Comparison of ENCODE assay signal across 20 cellular contexts in genomic region chr17:38710603-38710962, GRCh38. TPM values are rescaled to one million over a fixed set of nuclear protein-coding genes. Genes with fewer than 3 reads are reported as not detected.
A peak's percentile ranks its signal among the peaks of the same experiment; 100 is the strongest.
DNase-seq lines count a peak whose midpoint lies in the region; ATAC-seq and TF ChIP-seq lines count a peak whose summit lies in the region.
"Had no signal": no experiment of that assay in that cellular context is flagged by ENCODE, and none has a peak within 500 bp of the region (broad histone marks: within the 10 kb centered on the region; RNA-seq: fewer than 3 reads in every experiment).

No MANE protein-coding gene starts in this region.

- no peaks in the 10 kb centered on the region for H3K36me3 ChIP-seq in mucosa of descending colon (ENCODE audit: low read depth)

- POLR2A ChIA-PET in T-cell (lab: Charles Lee): no interaction called here

- DNase-seq in activated naive CD4-positive, alpha-beta T cell treated with anti-CD3 and anti-CD28 coated beads, Interleukin-2, amount 10 ng/mL, durations not matched to agents 7 days and 5 days: no peak
- no peak for DNase-seq in T-cell
- DNase-seq in endothelial cell (ENCODE audit: low spot score): no peak
- DNase-seq in effector CD4-positive, alpha-beta T cell: no peak
- DNase-seq in mucosa of descending colon: no peak
- DNase-seq: activated CD8-positive, alpha-beta memory T cell treated with anti-CD3 and anti-CD28 coated beads, Interleukin-2, amount 50 U/mL, for 4 hours; DMS79 treated with DMSO at 0.1 percent for 48 hours; islet precursor cell; NCI-H187; NCI-H345; PC-3; stimulated activated CD4-positive, alpha-beta T cell treated with anti-CD3 and anti-CD28 coated beads, Interleukin-2, amount 100 ng/mL, for 48 hours; T1000 had no signal

- CTCF ChIA-PET in activated naive CD4-positive, alpha-beta T cell treated with anti-CD3 and anti-CD28 coated beads, Interleukin-2, amount 10 ng/mL, durations not matched to agents 7 days and 5 days (lab: Charles Lee): interaction anchor here (1.5 to 3.9 kb wide), 3 partner anchors 18 to 34 kb away, joined by 4 to 14 read pairs (median 8); no protein-coding TSS in a partner anchor
- CTCF ChIA-PET in T-cell (lab: Charles Lee): interaction anchor here (0.5 to 1.8 kb wide), 3 partner anchors 18 to 32 kb away, joined by 3 to 6 read pairs (median 3); no protein-coding TSS in a partner anchor

- TF ChIP-seq CTCF in endothelial cell (IDR thresholded peaks at IDR 0.05; ENCODE audit: unreplicated experiment) (no peak), mucosa of descending colon (IDR thresholded peaks at IDR 0.05) (no peak)

- ATAC-seq in T-cell (replicated peaks in 1 of 4): no peak
- ATAC-seq in stimulated activated memory B cell treated with anti-CD40 and anti-IgM and Interleukin-4, amounts not matched to agents 10 μg/mL and 1 μg/mL and 100 μg/mL, for 72 hours: no peak
- no peak for ATAC-seq in mucosa of descending colon
- ATAC-seq: activated CD4-positive, CD25-positive, alpha-beta regulatory T cell treated with anti-CD3 and anti-CD28 coated beads, Interleukin-2, amount 50 U/mL, for 24 hours; PC-3 had no signal

- peaks cover 19% of the 10 kb centered on the region for H3K36me3 Mint-ChIP-seq in activated naive CD4-positive, alpha-beta T cell treated with anti-CD3 and anti-CD28 coated beads, Interleukin-2, amount 50 U/mL, for 24 hours
- H3K36me3 Mint-ChIP-seq in activated naive CD4-positive, alpha-beta T cell treated with anti-CD3 and anti-CD28 coated beads, Interleukin-2, amount 10 ng/mL, durations not matched to agents 7 days and 5 days: peaks cover 63% of the 10 kb centered on the region
- peaks cover 47% of the 10 kb centered on the region for H3K36me3 Mint-ChIP-seq in T-cell
- H3K36me3 Mint-ChIP-seq in endothelial cell (ENCODE audit: low read depth, unreplicated experiment): peaks cover 23% of the 10 kb centered on the region
- H3K36me3 Mint-ChIP-seq in stimulated activated memory B cell treated with anti-CD40 and anti-IgM and Interleukin-4, amounts not matched to agents 10 μg/mL and 1 μg/mL and 100 μg/mL, for 72 hours: peaks cover 66% of the 10 kb centered on the region

- peaks cover 65% of the 10 kb centered on the region for H3K4me1 Mint-ChIP-seq in activated naive CD4-positive, alpha-beta T cell treated with anti-CD3 and anti-CD28 coated beads, Interleukin-2, amount 50 U/mL, for 24 hours
- peaks cover 67% of the 10 kb centered on the region for H3K4me1 Mint-ChIP-seq in activated naive CD4-positive, alpha-beta T cell treated with anti-CD3 and anti-CD28 coated beads, Interleukin-2, amount 10 ng/mL, durations not matched to agents 7 days and 5 days
- peaks cover 45 to 56% (median 54%) of the 10 kb centered on the region in 3 donors for H3K4me1 Mint-ChIP-seq in T-cell
- peaks cover 27% of the 10 kb centered on the region for H3K4me1 Mint-ChIP-seq in endothelial cell (ENCODE audit: unreplicated experiment)
- H3K4me1 Mint-ChIP-seq in stimulated activated memory B cell treated with anti-CD40 and anti-IgM and Interleukin-4, amounts not matched to agents 10 μg/mL and 1 μg/mL and 100 μg/mL, for 72 hours: peaks cover 65% of the 10 kb centered on the region

- H3K4me3 ChIP-seq in mucosa of descending colon: no peak overlapping the region
- H3K4me3 ChIP-seq: breast epithelium, hepatocyte, lung, SJSA1 had no signal

- no peaks in the 10 kb centered on the region for H3K9me3 Mint-ChIP-seq in activated naive CD4-positive, alpha-beta T cell treated with anti-CD3 and anti-CD28 coated beads, Interleukin-2, amount 50 U/mL, for 24 hours
- H3K9me3 Mint-ChIP-seq in activated naive CD4-positive, alpha-beta T cell treated with anti-CD3 and anti-CD28 coated beads, Interleukin-2, amount 10 ng/mL, durations not matched to agents 7 days and 5 days: no peaks in the 10 kb centered on the region
- H3K9me3 Mint-ChIP-seq in T-cell (no peaks in the 10 kb centered on the region), endothelial cell (ENCODE audit: unreplicated experiment) (no peaks in the 10 kb centered on the region)
- H3K9me3 Mint-ChIP-seq in stimulated activated memory B cell treated with anti-CD40 and anti-IgM and Interleukin-4, amounts not matched to agents 10 μg/mL and 1 μg/mL and 100 μg/mL, for 72 hours: no peaks in the 10 kb centered on the region

- H3K9me3 ChIP-seq in mucosa of descending colon: no peaks in the 10 kb centered on the region
- H3K9me3 ChIP-seq: breast epithelium, SJSA1 had no signal

- peak overlapping the region; percentile 69 for H3K27ac Mint-ChIP-seq in activated naive CD4-positive, alpha-beta T cell treated with anti-CD3 and anti-CD28 coated beads, Interleukin-2, amount 50 U/mL, for 24 hours
- H3K27ac Mint-ChIP-seq in activated naive CD4-positive, alpha-beta T cell treated with anti-CD3 and anti-CD28 coated beads, Interleukin-2, amount 10 ng/mL, durations not matched to agents 7 days and 5 days: no peak overlapping the region
- H3K27ac Mint-ChIP-seq in T-cell (peak overlapping the region; percentile 66 to 69), endothelial cell (ENCODE audit: unreplicated experiment) (no peak overlapping the region)
- H3K27ac Mint-ChIP-seq in stimulated activated memory B cell treated with anti-CD40 and anti-IgM and Interleukin-4, amounts not matched to agents 10 μg/mL and 1 μg/mL and 100 μg/mL, for 72 hours: peak overlapping the region; percentile 40

- H3K4me3 Mint-ChIP-seq in activated naive CD4-positive, alpha-beta T cell treated with anti-CD3 and anti-CD28 coated beads, Interleukin-2, amount 50 U/mL, for 24 hours: no peak overlapping the region
- H3K4me3 Mint-ChIP-seq in activated naive CD4-positive, alpha-beta T cell treated with anti-CD3 and anti-CD28 coated beads, Interleukin-2, amount 10 ng/mL, durations not matched to agents 7 days and 5 days: no peak overlapping the region
- H3K4me3 Mint-ChIP-seq in T-cell (no peak overlapping the region), endothelial cell (ENCODE audit: unreplicated experiment) (peak overlapping the region; percentile 59)
- no peak overlapping the region for H3K4me3 Mint-ChIP-seq in stimulated activated memory B cell treated with anti-CD40 and anti-IgM and Interleukin-4, amounts not matched to agents 10 μg/mL and 1 μg/mL and 100 μg/mL, for 72 hours

- no peaks in the 10 kb centered on the region for H3K27me3 Mint-ChIP-seq in activated naive CD4-positive, alpha-beta T cell treated with anti-CD3 and anti-CD28 coated beads, Interleukin-2, amount 50 U/mL, for 24 hours
- H3K27me3 Mint-ChIP-seq in activated naive CD4-positive, alpha-beta T cell treated with anti-CD3 and anti-CD28 coated beads, Interleukin-2, amount 10 ng/mL, durations not matched to agents 7 days and 5 days: no peaks in the 10 kb centered on the region
- H3K27me3 Mint-ChIP-seq in T-cell: no peaks in the 10 kb centered on the region
- peaks cover 18% of the 10 kb centered on the region for H3K27me3 Mint-ChIP-seq in endothelial cell (ENCODE audit: unreplicated experiment)
- H3K27me3 Mint-ChIP-seq in stimulated activated memory B cell treated with anti-CD40 and anti-IgM and Interleukin-4, amounts not matched to agents 10 μg/mL and 1 μg/mL and 100 μg/mL, for 72 hours: no peaks in the 10 kb centered on the region

- intact Hi-C loops in mucosa of descending colon (cut with DNase I, micrococcal nuclease): no loop called here

- H3K4me1 ChIP-seq in mucosa of descending colon (ENCODE audit: low read depth): peaks cover 6% of the 10 kb centered on the region
- H3K4me1 ChIP-seq: breast epithelium had no signal

RNA-seq across cellular contexts. Expression of gene MLLT6, which starts 5.5 kb away (rescaled TPM):
- 100 to 1,000 TPM; 412 to 506 (median 480) TPM for total RNA-seq in T-cell
- 33.8 TPM for total RNA-seq in endothelial cell (ENCODE audit: unreplicated experiment)
- total RNA-seq in mucosa of descending colon: 100 to 1,000 TPM in 2 of 3 donors, 10 to 100 TPM in 1; 90.1 to 164 (median 112) TPM

RNA-seq across cellular contexts. Expression of gene CISD3, which starts 19.6 kb away (rescaled TPM):
- total RNA-seq in T-cell (10 to 100 TPM; 10.7 to 21.5 (median 17.7) TPM), endothelial cell (ENCODE audit: unreplicated experiment) (17.0 TPM), mucosa of descending colon (100 to 1,000 TPM in 1 of 3 donors, 10 to 100 TPM in 2; 60.8 to 101 (median 91.8) TPM)

RNA-seq across cellular contexts. Expression of gene EPOP, which starts 35.8 kb away (rescaled TPM):
- total RNA-seq in T-cell: 1 to 10 TPM in 1 of 5 donors, under 1 TPM in 4; 0.68 to 1.6 (median 0.90) TPM
- total RNA-seq in endothelial cell (ENCODE audit: unreplicated experiment): 1.3 TPM
- 1 to 10 TPM in 1 of 3 donors, under 1 TPM in 1, not detected in 1; 0.75 to 1.1 TPM for total RNA-seq in mucosa of descending colon

RNA-seq across cellular contexts. Expression of gene PCGF2, which starts 37.6 kb away (rescaled TPM):
- total RNA-seq in T-cell: under 1 TPM in 3 of 5 donors, not detected in 2; 0.28 to 0.69 (median 0.53) TPM
- total RNA-seq in endothelial cell (ENCODE audit: unreplicated experiment): 79.4 TPM
- total RNA-seq in mucosa of descending colon: 10 to 100 TPM; 23.8 to 30.7 (median 25.5) TPM

RNA-seq across cellular contexts. Expression of gene PSMB3, which starts 42.0 kb away (rescaled TPM):
- total RNA-seq in T-cell (100 to 1,000 TPM in 3 of 5 donors, 10 to 100 TPM in 2; 81.2 to 116 (median 104) TPM), endothelial cell (ENCODE audit: unreplicated experiment) (175 TPM), mucosa of descending colon (100 to 1,000 TPM; 129 to 197 (median 145) TPM)

Comparison
In these comparisons a context has a peak if more than half of its experiments do, and no peak if none do; other contexts are left out.
1. H3K27ac Mint-ChIP-seq: peak in activated naive CD4-positive, alpha-beta T cell treated with anti-CD3 and anti-CD28 coated beads, Interleukin-2, amount 50 U/mL, for 24 hours (single experiment), T-cell (2 of 2) and stimulated activated memory B cell treated with anti-CD40 and anti-IgM and Interleukin-4, amounts not matched to agents 10 μg/mL and 1 μg/mL and 100 μg/mL, for 72 hours (single experiment); none in activated naive CD4-positive, alpha-beta T cell treated with anti-CD3 and anti-CD28 coated beads, Interleukin-2, amount 10 ng/mL, durations not matched to agents 7 days and 5 days (single experiment) and endothelial cell (single experiment).